Comparison of ENCODE assay signal across 9 cellular contexts in the genomic region with DNA sequence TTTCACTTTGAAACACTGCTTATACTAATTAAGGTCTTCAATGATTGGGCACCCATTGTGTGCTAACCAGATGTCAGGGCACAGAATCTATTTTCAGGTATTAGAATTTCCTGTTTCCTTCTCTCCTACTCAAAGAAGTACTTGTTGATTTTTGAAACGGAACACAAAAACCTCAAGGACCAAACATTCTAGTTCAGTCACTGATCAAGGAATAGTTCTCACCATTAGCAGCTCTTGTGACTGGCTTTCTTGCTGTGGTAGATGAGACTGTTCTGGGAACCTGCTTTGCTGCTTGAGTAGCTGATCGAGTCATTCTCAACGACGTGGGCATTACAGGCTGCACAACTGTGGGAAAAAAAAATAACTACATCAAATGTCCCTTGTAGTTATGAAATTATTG. TPM values are rescaled to one million over a fixed set of nuclear protein-coding genes. Genes with fewer than 3 reads are reported as not detected.
A peak's percentile ranks its signal among the peaks of the same experiment; 100 is the strongest.
DNase-seq lines count a peak whose midpoint lies in the region; ATAC-seq, FAIRE-seq and TF ChIP-seq lines count a peak whose summit lies in the region.
"Had no signal": no experiment of that assay in that cellular context is flagged by ENCODE, and none has a peak within 500 bp of the region (broad histone marks: within the 10 kb centered on the region; RNA-seq: fewer than 3 reads in every experiment).

No MANE protein-coding gene starts in this region.

- no peak overlapping the region for H3K4me3 Mint-ChIP-seq in stimulated activated effector memory CD8-positive, alpha-beta T cell treated with anti-CD3 and anti-CD28 coated beads, Interleukin-12 subunit alpha, Interleukin-12 subunit beta, amount 100 ng/mL, for 72 hours
- H3K4me3 Mint-ChIP-seq: activated naive CD8-positive, alpha-beta T cell treated with anti-CD3 and anti-CD28 coated beads for 36 hours had no signal

- H3K27ac ChIP-seq in dorsolateral prefrontal cortex, result no peak overlapping the region

- peaks cover 61% of the 10 kb centered on the region for H3K36me3 Mint-ChIP-seq in stimulated activated effector memory CD8-positive, alpha-beta T cell treated with anti-CD3 and anti-CD28 coated beads, Interleukin-12 subunit alpha, Interleukin-12 subunit beta, amount 100 ng/mL, for 72 hours

- TF ChIP-seq CTCF in dorsolateral prefrontal cortex (IDR thresholded peaks at IDR 0.05 in 54 of 56, conservative IDR thresholded peaks at IDR 0.05 in 2 of 56; ENCODE audit: low read depth in 1 of 56, partially characterized antibody in 56 of 56), result no peak

- H3K4me1 Mint-ChIP-seq in stimulated activated effector memory CD8-positive, alpha-beta T cell treated with anti-CD3 and anti-CD28 coated beads, Interleukin-12 subunit alpha, Interleukin-12 subunit beta, amount 100 ng/mL, for 72 hours, result no peaks in the 10 kb centered on the region
- H3K4me1 Mint-ChIP-seq: activated naive CD8-positive, alpha-beta T cell treated with anti-CD3 and anti-CD28 coated beads for 36 hours had no signal

- peak; percentile 84 for FAIRE-seq in HTR-8/SVneo (lab: Jason Lieb, UNC)

- ATAC-seq in GM18870 (IDR thresholded peaks at IDR 0.05; ENCODE audit: unreplicated experiment), result peak; percentile 91
- ATAC-seq in GM21786 (IDR thresholded peaks at IDR 0.05; ENCODE audit: unreplicated experiment), result peak; percentile 78
- ATAC-seq in stimulated activated effector memory CD8-positive, alpha-beta T cell treated with anti-CD3 and anti-CD28 coated beads, Interleukin-12 subunit alpha, Interleukin-12 subunit beta, amount 100 ng/mL, for 72 hours, result peak; percentile 49

- no peak overlapping the region for H3K4me3 ChIP-seq in dorsolateral prefrontal cortex

- no peaks in the 10 kb centered on the region for H3K9me3 Mint-ChIP-seq in stimulated activated effector memory CD8-positive, alpha-beta T cell treated with anti-CD3 and anti-CD28 coated beads, Interleukin-12 subunit alpha, Interleukin-12 subunit beta, amount 100 ng/mL, for 72 hours
- H3K9me3 Mint-ChIP-seq: activated naive CD8-positive, alpha-beta T cell treated with anti-CD3 and anti-CD28 coated beads for 36 hours had no signal

- peak overlapping the region; percentile 17 for H3K27ac Mint-ChIP-seq in stimulated activated effector memory CD8-positive, alpha-beta T cell treated with anti-CD3 and anti-CD28 coated beads, Interleukin-12 subunit alpha, Interleukin-12 subunit beta, amount 100 ng/mL, for 72 hours
- H3K27ac Mint-ChIP-seq: activated naive CD8-positive, alpha-beta T cell treated with anti-CD3 and anti-CD28 coated beads for 36 hours had no signal

- no peak for DNase-seq in HTR-8/SVneo (ENCODE audit: insufficient read length, low spot score)
- no peak for DNase-seq in stimulated activated effector memory CD8-positive, alpha-beta T cell treated with anti-CD3 and anti-CD28 coated beads, Interleukin-12 subunit alpha, Interleukin-12 subunit beta, amount 100 ng/mL, for 72 hours (ENCODE audit: low spot score in 2 of 2)
- no peak for DNase-seq in anterior cingulate cortex (lab: John Stamatoyannopoulos, UW)
- no peak for DNase-seq in A172 (ENCODE audit: low spot score)
- DNase-seq in dorsolateral prefrontal cortex, result no peak
- DNase-seq in stimulated activated CD8-positive, alpha-beta memory T cell treated with anti-CD3 and anti-CD28 coated beads, Interleukin-4, amount 100 ng/mL, for 48 hours, result no peak
- DNase-seq: activated naive CD8-positive, alpha-beta T cell treated with anti-CD3 and anti-CD28 coated beads for 36 hours had no signal

- intact Hi-C loops in dorsolateral prefrontal cortex (cut with DNase I), result no loop called here

- H3K27me3 ChIP-seq in dorsolateral prefrontal cortex, result no peaks in the 10 kb centered on the region

RNA-seq across cellular contexts. Expression of a gene that starts 11.0 kb away (rescaled TPM):
- 49.8 and 58.4 TPM in 2 replicates for total RNA-seq in A172 (2014; rRNA removed; shearing (Covaris generic))
- total RNA-seq in dorsolateral prefrontal cortex, result 1 to 10 TPM in 2 of 120 experiments, under 1 TPM in 7, not detected in 111; 0.13 to 1.4 (median 0.43) TPM

RNA-seq across cellular contexts. Expression of a gene that starts 51.4 kb away (rescaled TPM):
- total RNA-seq in A172 (2014; rRNA removed; shearing (Covaris generic)), result 87.7 and 134 TPM in 2 replicates
- 100 to 1,000 TPM in 4 of 120 experiments, 10 to 100 TPM in 116; 16.6 to 109 (median 36.7) TPM for total RNA-seq in dorsolateral prefrontal cortex

Comparison
In these comparisons a context has a peak if more than half of its experiments do, and no peak if none do; other contexts are left out.
1. RNA of a gene that starts 11.0 kb away (total RNA-seq): 49.8 to 58.4 TPM in A172; 0.13 to 1.4 TPM in dorsolateral prefrontal cortex; every median in the first group is over 10 times any median in the second.
2. Peak in every context shown above with its lines, with median percentiles within 50 percentile points of each other: ATAC-seq.